Comparison of ENCODE assay signal across 13 cellular contexts in genomic region chr2:221372156-221372870, GRCh38.
DNase-seq lines count a peak whose midpoint lies in the region; TF ChIP-seq lines count a peak whose summit lies in the region.
"Had no signal": no experiment of that assay in that cellular context is flagged by ENCODE, and none has a peak within 500 bp of the region (broad histone marks: within the 10 kb centered on the region; RNA-seq: fewer than 3 reads in every experiment).

No MANE protein-coding gene starts in this region.

- intact Hi-C loops in testis (cut with DNase I; ENCODE audit: low total_unique reads) (no loop called here), sigmoid colon (cut with DNase I) (no loop called here)

- H3K36me3 ChIP-seq in adipocyte (ENCODE audit: control insufficient read depth, insufficient read depth, low read length, severe bottlenecking) (no peaks in the 10 kb centered on the region), iPS DF 6.9 (ENCODE audit: control insufficient read depth, insufficient read depth, low read length) (no peaks in the 10 kb centered on the region), testis (ENCODE audit: low read depth, missing control alignments) (no peaks in the 10 kb centered on the region), sigmoid colon (no peaks in the 10 kb centered on the region)
- H3K36me3 ChIP-seq: spleen had no signal

- TF ChIP-seq EP300 in sigmoid colon (IDR thresholded peaks at IDR 0.05), result no peak

- no peak overlapping the region for H3K9ac ChIP-seq in adipocyte (ENCODE audit: low read length)

- H3K9me3 ChIP-seq in adipocyte (ENCODE audit: control insufficient read depth, low read length), result no peaks in the 10 kb centered on the region
- no peaks in the 10 kb centered on the region for H3K9me3 ChIP-seq in iPS DF 6.9 (ENCODE audit: control insufficient read depth, insufficient read depth, low read length)
- H3K9me3 ChIP-seq in testis, result no peaks in the 10 kb centered on the region
- no peaks in the 10 kb centered on the region for H3K9me3 ChIP-seq in sigmoid colon
- H3K9me3 ChIP-seq: spleen had no signal

- H3K4me1 ChIP-seq in adipocyte (ENCODE audit: control insufficient read depth, insufficient read depth, low read length) (no peaks in the 10 kb centered on the region), iPS DF 6.9 (ENCODE audit: control insufficient read depth, insufficient read depth, low read length) (peaks cover 4% of the 10 kb centered on the region; the same call in 1 of the 2 replicates), testis (no peaks in the 10 kb centered on the region), sigmoid colon (peaks cover 0 to 13% (median 11%) of the 10 kb centered on the region in 4 donors)
- H3K4me1 ChIP-seq: spleen had no signal

- no peak overlapping the region for H3K27ac ChIP-seq in iPS DF 6.9 (ENCODE audit: low read length)
- H3K27ac ChIP-seq in testis, result no peak overlapping the region
- no peak overlapping the region for H3K27ac ChIP-seq in sigmoid colon
- H3K27ac ChIP-seq: spleen had no signal

- TF ChIP-seq CTCF in testis (IDR thresholded peaks at IDR 0.05) (peak in 2 of 3 experiments; percentile 14 to 22), sigmoid colon (IDR thresholded peaks at IDR 0.05) (no peak)

- peak; percentile 43 for DNase-seq in DMS 273 (lab: John Stamatoyannopoulos, UW; ENCODE audit: unreplicated experiment)
- DNase-seq in DMS 273 treated with DMSO at 0.1 percent for 48 hours (lab: John Stamatoyannopoulos, UW), result no peak
- DNase-seq in adipocyte (ENCODE audit: low read depth), result peak; percentile 12
- DNase-seq in iPS DF 6.9 (ENCODE audit: low read depth, low spot score), result peak; percentile 33
- no peak for DNase-seq in testis
- no peak for DNase-seq in NCI-H446 (lab: John Stamatoyannopoulos, UW)
- DNase-seq in midbrain (lab: John Stamatoyannopoulos, UW), result no peak
- no peak for DNase-seq in sigmoid colon
- DNase-seq: 8988T; activated naive CD4-positive, alpha-beta T cell treated with Interleukin-2 at 50 U/mL for 16 hours; natural killer cell; spleen; T1000 had no signal

- no peak for TF ChIP-seq POLR2A in testis (IDR thresholded peaks at IDR 0.05)
- no peak for TF ChIP-seq POLR2A in sigmoid colon (IDR thresholded peaks at IDR 0.05)

- H3K27me3 ChIP-seq in adipocyte (replicated peaks; ENCODE audit: control insufficient read depth, insufficient read depth, low read length) (peaks cover 20% of the 10 kb centered on the region), iPS DF 6.9 (ENCODE audit: control insufficient read depth, insufficient read depth, low read length) (no peaks in the 10 kb centered on the region), testis (no peaks in the 10 kb centered on the region), sigmoid colon (no peaks in the 10 kb centered on the region)

- no CpG with 5 or more reads among the region's 8 CpGs for WGBS in iPS DF 6.9 (ENCODE audit: insufficient coverage, insufficient read length)
- 50 to 61% methylated on average over 8 of the region's 8 CpGs for WGBS in testis, 2 donors
- WGBS in sigmoid colon, 2 donors, result 72 to 82% methylated on average over 8 of the region's 8 CpGs

- H3K4me3 ChIP-seq in adipocyte (ENCODE audit: low read length) (peak overlapping the region; percentile 16), iPS DF 6.9 (ENCODE audit: low read length) (no peak overlapping the region; the same call in 1 of the 2 replicates), testis (no peak overlapping the region), sigmoid colon (no peak overlapping the region)
- H3K4me3 ChIP-seq: spleen had no signal

Comparison
In these comparisons a context has a peak if more than half of its experiments do, and no peak if none do; other contexts are left out.
1. DNase-seq: peak in DMS 273 (single experiment), adipocyte (single experiment) and iPS DF 6.9 (single experiment); none in DMS 273 treated with DMSO at 0.1 percent for 48 hours (single experiment), testis (single experiment), NCI-H446 (0 of 2), midbrain (single experiment) and sigmoid colon (single experiment).
2. CTCF ChIP-seq: peak in testis (2 of 3); none in sigmoid colon (0 of 4).